ENCODE assay signal across 20 cellular contexts in genomic region chr22:22244337-22245250, GRCh38.
DNase-seq lines count a peak whose midpoint lies in the region; ATAC-seq and TF ChIP-seq lines count a peak whose summit lies in the region.
"Had no signal": no experiment of that assay in that cellular context is flagged by ENCODE, and none has a peak within 500 bp of the region (broad histone marks: within the 10 kb centered on the region; RNA-seq: fewer than 3 reads in every experiment).

Gene VPREB1 (plus strand): TSS chr22:22244786. CDS start chr22:22244814, 28 bp downstream.

- DNase-seq in GM10266 (ENCODE audit: extremely low spot score) (peak; percentile 4), MV-4-11 (lab: John Stamatoyannopoulos, UW) (peak; percentile 31)
- DNase-seq in central memory CD8-positive, alpha-beta T cell (ENCODE audit: low spot score in 2 of 2), result no peak
- no peak for DNase-seq in stimulated activated naive B cell treated with anti-CD40 and anti-IgM and Interleukin-4, amounts not matched to agents 10 μg/mL and 1 μg/mL and 100 μg/mL, for 72 hours
- DNase-seq: activated CD4-positive, alpha-beta memory T cell treated with anti-CD3 and anti-CD28 coated beads for 36 hours; CD4-positive, alpha-beta T cell; foreskin keratinocyte; mammary epithelial cell; NCI-H1048; NCI-H187 treated with DMSO at 0.1 percent for 48 hours; NCI-H2171 treated with DMSO at 0.1 percent for 48 hours; NCI-H524; right lobe of liver; stimulated activated CD4-positive, alpha-beta T cell treated with anti-CD3 and anti-CD28 coated beads, Interleukin-2, amount 100 ng/mL, for 48 hours had no signal

- H3K27ac Mint-ChIP-seq in central memory CD8-positive, alpha-beta T cell (ENCODE audit: low read depth), result peak within 1 kb of the TSS; percentile 35
- no peak within 1 kb of the TSS for H3K27ac Mint-ChIP-seq in stimulated activated naive B cell treated with anti-CD40 and anti-IgM and Interleukin-4, amounts not matched to agents 10 μg/mL and 1 μg/mL and 100 μg/mL, for 72 hours
- H3K27ac Mint-ChIP-seq: activated CD4-positive, alpha-beta memory T cell treated with anti-CD3 and anti-CD28 coated beads for 36 hours; activated naive CD4-positive, alpha-beta T cell treated with anti-CD3 and anti-CD28 coated beads, Interleukin-2, amount 50 U/mL, for 72 hours; activated T-helper 17 cell treated with anti-CD3 and anti-CD28 coated beads, Interleukin-2, amount 50 U/mL, for 72 hours; CD4-positive, alpha-beta T cell; progenitor cell of endocrine pancreas had no signal

- ATAC-seq in central memory CD8-positive, alpha-beta T cell (replicated peaks; ENCODE audit: extremely low read depth, poor library complexity, severe bottlenecking), result no peak
- ATAC-seq in stimulated activated naive B cell treated with anti-CD40 and anti-IgM and Interleukin-4, amounts not matched to agents 10 μg/mL and 1 μg/mL and 100 μg/mL, for 72 hours (replicated peaks), result peak; percentile 30
- ATAC-seq in HG03045 (IDR thresholded peaks at IDR 0.05; ENCODE audit: unreplicated experiment), result no peak
- ATAC-seq in HG03469 (IDR thresholded peaks at IDR 0.05; ENCODE audit: unreplicated experiment), result no peak
- no peak for ATAC-seq in HG03039 (IDR thresholded peaks at IDR 0.05; ENCODE audit: unreplicated experiment)
- ATAC-seq: activated naive CD4-positive, alpha-beta T cell treated with anti-CD3 and anti-CD28 coated beads, Interleukin-2, amount 50 U/mL, for 72 hours; activated T-helper 17 cell treated with anti-CD3 and anti-CD28 coated beads, Interleukin-2, amount 50 U/mL, for 72 hours; foreskin keratinocyte; right lobe of liver had no signal

- no peak within 1 kb of the TSS for H3K4me3 Mint-ChIP-seq in central memory CD8-positive, alpha-beta T cell
- no peak within 1 kb of the TSS for H3K4me3 Mint-ChIP-seq in stimulated activated naive B cell treated with anti-CD40 and anti-IgM and Interleukin-4, amounts not matched to agents 10 μg/mL and 1 μg/mL and 100 μg/mL, for 72 hours
- H3K4me3 Mint-ChIP-seq: activated CD4-positive, alpha-beta memory T cell treated with anti-CD3 and anti-CD28 coated beads for 36 hours; activated T-helper 17 cell treated with anti-CD3 and anti-CD28 coated beads, Interleukin-2, amount 50 U/mL, for 72 hours; CD4-positive, alpha-beta T cell had no signal

- peaks cover 3% of the 10 kb centered on the region for H3K36me3 Mint-ChIP-seq in central memory CD8-positive, alpha-beta T cell (ENCODE audit: insufficient read depth)
- no peaks in the 10 kb centered on the region for H3K36me3 Mint-ChIP-seq in stimulated activated naive B cell treated with anti-CD40 and anti-IgM and Interleukin-4, amounts not matched to agents 10 μg/mL and 1 μg/mL and 100 μg/mL, for 72 hours
- H3K36me3 Mint-ChIP-seq: activated CD4-positive, alpha-beta memory T cell treated with anti-CD3 and anti-CD28 coated beads for 36 hours; activated naive CD4-positive, alpha-beta T cell treated with anti-CD3 and anti-CD28 coated beads, Interleukin-2, amount 50 U/mL, for 72 hours had no signal

- H3K9me3 Mint-ChIP-seq in central memory CD8-positive, alpha-beta T cell, result no peaks in the 10 kb centered on the region
- H3K9me3 Mint-ChIP-seq in stimulated activated naive B cell treated with anti-CD40 and anti-IgM and Interleukin-4, amounts not matched to agents 10 μg/mL and 1 μg/mL and 100 μg/mL, for 72 hours, result no peaks in the 10 kb centered on the region
- H3K9me3 Mint-ChIP-seq: activated CD4-positive, alpha-beta memory T cell treated with anti-CD3 and anti-CD28 coated beads for 36 hours; activated naive CD4-positive, alpha-beta T cell treated with anti-CD3 and anti-CD28 coated beads, Interleukin-2, amount 50 U/mL, for 72 hours; activated T-helper 17 cell treated with anti-CD3 and anti-CD28 coated beads, Interleukin-2, amount 50 U/mL, for 72 hours; CD4-positive, alpha-beta T cell had no signal

- H3K27me3 Mint-ChIP-seq in central memory CD8-positive, alpha-beta T cell, result peaks cover 26% of the 10 kb centered on the region
- no peaks in the 10 kb centered on the region for H3K27me3 Mint-ChIP-seq in stimulated activated naive B cell treated with anti-CD40 and anti-IgM and Interleukin-4, amounts not matched to agents 10 μg/mL and 1 μg/mL and 100 μg/mL, for 72 hours

- H3K4me1 Mint-ChIP-seq in central memory CD8-positive, alpha-beta T cell, result peaks cover 21% of the 10 kb centered on the region
- peaks cover 46 to 80% of the 10 kb centered on the region in 2 donors for H3K4me1 Mint-ChIP-seq in stimulated activated naive B cell treated with anti-CD40 and anti-IgM and Interleukin-4, amounts not matched to agents 10 μg/mL and 1 μg/mL and 100 μg/mL, for 72 hours

- TF ChIP-seq CTCF in GM10266 (IDR thresholded peaks at IDR 0.05; ENCODE audit: control insufficient read depth, insufficient read depth, low read depth, missing control alignments), result no peak

Comparison
In these comparisons a context has a peak if more than half of its experiments do, and no peak if none do; other contexts are left out.
1. DNase-seq: peak in GM10266 (single experiment) and MV-4-11 (single experiment); none in central memory CD8-positive, alpha-beta T cell (0 of 2) and stimulated activated naive B cell treated with anti-CD40 and anti-IgM and Interleukin-4, amounts not matched to agents 10 μg/mL and 1 μg/mL and 100 μg/mL, for 72 hours (single experiment).
2. ATAC-seq: peak in stimulated activated naive B cell treated with anti-CD40 and anti-IgM and Interleukin-4, amounts not matched to agents 10 μg/mL and 1 μg/mL and 100 μg/mL, for 72 hours (2 of 2); none in central memory CD8-positive, alpha-beta T cell (single experiment), HG03045 (single experiment), HG03469 (single experiment) and HG03039 (single experiment).